ENCODE assay signal across 14 cellular contexts in genomic region chr20:11140359-11140758, GRCh38.
A peak's percentile ranks its signal among the peaks of the same experiment; 100 is the strongest.
DNase-seq lines count a peak whose midpoint lies in the region; ATAC-seq, FAIRE-seq and TF ChIP-seq lines count a peak whose summit lies in the region.
"Had no signal": no experiment of that assay in that cellular context is flagged by ENCODE, and none has a peak within 500 bp of the region (broad histone marks: within the 10 kb centered on the region; RNA-seq: fewer than 3 reads in every experiment).

No MANE protein-coding gene starts in this region.

- H3K27me3 ChIP-seq in brain microvascular endothelial cell (replicated peaks), result no peaks in the 10 kb centered on the region
- no peaks in the 10 kb centered on the region for H3K27me3 ChIP-seq in keratinocyte (ENCODE audit: control insufficient read depth, extremely low read depth, insufficient read depth, low read length)
- H3K27me3 ChIP-seq: BLaER1 treated with 17β-estradiol and CSF1 and Interleukin-3, amounts not matched to agents 10 nM and 100 nM had no signal

- CTCF ChIA-PET in AG04449 (lab: Yijun Ruan, JAX), result no interaction called here

- H3K4me3 ChIP-seq in AG04449 (ENCODE audit: low read depth, low read length) (no peak overlapping the region), brain microvascular endothelial cell (ENCODE audit: low read depth, low read length) (no peak overlapping the region), keratinocyte (ENCODE audit: control insufficient read depth in 2 of 3, extremely low read depth in 1 of 3, insufficient read depth in 2 of 3, low read depth in 1 of 3, low read length in 3 of 3) (no peak overlapping the region)
- H3K4me3 ChIP-seq: BLaER1 treated with 17β-estradiol and CSF1 and Interleukin-3, amounts not matched to agents 10 nM and 100 nM had no signal

- FAIRE-seq in keratinocyte (lab: Jason Lieb, UNC), result peak; percentile 98

- POLR2A ChIA-PET in AG04449 (lab: Yijun Ruan, JAX), result no interaction called here

- dilution Hi-C loops in keratinocyte (cut with MboI; ENCODE audit: extremely low pct_ligation_motif_present, low sequenced_read_pairs), result no loop called here

- ATAC-seq in GM19467 (IDR thresholded peaks at IDR 0.05; ENCODE audit: unreplicated experiment), result no peak

- TF ChIP-seq CTCF in AG04449 (IDR thresholded peaks at IDR 0.05; ENCODE audit: insufficient read depth, low read length, missing control alignments) (no peak), brain microvascular endothelial cell (IDR thresholded peaks at IDR 0.05; ENCODE audit: low read depth, low read length, missing control alignments) (no peak), keratinocyte (optimal IDR thresholded peaks at IDR 0.05 in 1 of 3, IDR thresholded peaks at IDR 0.05 in 1 of 3, conservative IDR thresholded peaks at IDR 0.05 in 1 of 3; ENCODE audit: extremely low read depth in 1 of 3, insufficient read depth in 2 of 3, low read length in 3 of 3) (peak in 2 of 3 experiments; percentile 4 to 20)

- H4K20me1 ChIP-seq in keratinocyte (ENCODE audit: control insufficient read depth, extremely low read depth, insufficient read depth, low read length), result no peaks in the 10 kb centered on the region
- H4K20me1 ChIP-seq: BLaER1 treated with 17β-estradiol and CSF1 and Interleukin-3, amounts not matched to agents 10 nM and 100 nM had no signal

- peaks cover 31% of the 10 kb centered on the region for H3K4me1 ChIP-seq in keratinocyte (ENCODE audit: control insufficient read depth, extremely low read depth, insufficient read depth, low read length)
- H3K4me1 ChIP-seq: BLaER1 treated with 17β-estradiol and CSF1 and Interleukin-3, amounts not matched to agents 10 nM and 100 nM had no signal

- H3K9me3 ChIP-seq in keratinocyte (ENCODE audit: control insufficient read depth, low read depth, low read length), result no peaks in the 10 kb centered on the region
- H3K9me3 ChIP-seq: BLaER1 treated with 17β-estradiol and CSF1 and Interleukin-3, amounts not matched to agents 10 nM and 100 nM had no signal

- peak overlapping the region; percentile 36 for H3K9ac ChIP-seq in keratinocyte (ENCODE audit: control insufficient read depth, extremely low read depth, insufficient read depth, low read length)
- H3K9ac ChIP-seq: BLaER1 treated with 17β-estradiol and CSF1 and Interleukin-3, amounts not matched to agents 10 nM and 100 nM had no signal

- peak overlapping the region; percentile 80 for H2AFZ ChIP-seq in keratinocyte (ENCODE audit: control insufficient read depth, low read length)

- H3K79me2 ChIP-seq in keratinocyte (ENCODE audit: control insufficient read depth, insufficient read depth, low read length), result no peaks in the 10 kb centered on the region

- no peaks in the 10 kb centered on the region for H3K9me1 ChIP-seq in keratinocyte (ENCODE audit: control insufficient read depth, extremely low read depth, insufficient read depth, low read length)

- H3K4me2 ChIP-seq in keratinocyte (ENCODE audit: control insufficient read depth, extremely low read depth, insufficient read depth, low read depth, low read length), result peak overlapping the region; percentile 59
- H3K4me2 ChIP-seq: BLaER1 treated with 17β-estradiol and CSF1 and Interleukin-3, amounts not matched to agents 10 nM and 100 nM had no signal

- in situ Hi-C loops in brain microvascular endothelial cell (cut with HindIII; ENCODE audit: low pct_ligation_motif_present, low sequenced_read_pairs), result no loop called here

- H3K27ac ChIP-seq in brain microvascular endothelial cell (peak overlapping the region; percentile 58), keratinocyte (ENCODE audit: control insufficient read depth, insufficient read depth, low read length) (peak overlapping the region; percentile 81)
- H3K27ac ChIP-seq: BLaER1 treated with 17β-estradiol and CSF1 and Interleukin-3, amounts not matched to agents 10 nM and 100 nM had no signal

- H3K36me3 ChIP-seq in brain microvascular endothelial cell (replicated peaks) (no peaks in the 10 kb centered on the region), keratinocyte (ENCODE audit: control insufficient read depth in 2 of 2, extremely low read depth in 1 of 2, insufficient read depth in 2 of 2, low read length in 2 of 2) (no peaks in the 10 kb centered on the region)
- H3K36me3 ChIP-seq: BLaER1 treated with 17β-estradiol and CSF1 and Interleukin-3, amounts not matched to agents 10 nM and 100 nM had no signal

- DNase-seq in AG04449 (ENCODE audit: low read depth, low spot score) (peak; percentile 68), HPDE6-E6E7 (ENCODE audit: extremely low spot score) (peak; percentile 76), brain microvascular endothelial cell (peak; percentile 87), keratinocyte (ENCODE audit: low read depth, low spot score) (peak; percentile 94), DMS153 (lab: John Stamatoyannopoulos, UW) (no peak), NCI-H1694 (lab: John Stamatoyannopoulos, UW) (no peak)
- DNase-seq in stimulated activated CD4-positive, alpha-beta T cell treated with anti-CD3 and anti-CD28 coated beads, Interleukin-4, amount 100 ng/mL, for 1 hour, result no peak
- DNase-seq: activated CD4-positive, alpha-beta memory T cell treated with anti-CD3 and anti-CD28 coated beads, Interleukin-2, amount 10 ng/mL, durations not matched to agents 7 days and 5 days; GF-D8; glutamatergic neuron; NCI-H1048; NCI-H446 treated with DMSO at 0.1 percent for 48 hours had no signal

Comparison
In these comparisons a context has a peak if more than half of its experiments do, and no peak if none do; other contexts are left out.
1. DNase-seq: peak in AG04449 (single experiment), HPDE6-E6E7 (single experiment), brain microvascular endothelial cell (single experiment) and keratinocyte (single experiment); none in DMS153 (single experiment), NCI-H1694 (single experiment) and stimulated activated CD4-positive, alpha-beta T cell treated with anti-CD3 and anti-CD28 coated beads, Interleukin-4, amount 100 ng/mL, for 1 hour (single experiment).
2. CTCF ChIP-seq: peak in keratinocyte (2 of 3); none in AG04449 (single experiment) and brain microvascular endothelial cell (single experiment).